In the genomic region with DNA sequence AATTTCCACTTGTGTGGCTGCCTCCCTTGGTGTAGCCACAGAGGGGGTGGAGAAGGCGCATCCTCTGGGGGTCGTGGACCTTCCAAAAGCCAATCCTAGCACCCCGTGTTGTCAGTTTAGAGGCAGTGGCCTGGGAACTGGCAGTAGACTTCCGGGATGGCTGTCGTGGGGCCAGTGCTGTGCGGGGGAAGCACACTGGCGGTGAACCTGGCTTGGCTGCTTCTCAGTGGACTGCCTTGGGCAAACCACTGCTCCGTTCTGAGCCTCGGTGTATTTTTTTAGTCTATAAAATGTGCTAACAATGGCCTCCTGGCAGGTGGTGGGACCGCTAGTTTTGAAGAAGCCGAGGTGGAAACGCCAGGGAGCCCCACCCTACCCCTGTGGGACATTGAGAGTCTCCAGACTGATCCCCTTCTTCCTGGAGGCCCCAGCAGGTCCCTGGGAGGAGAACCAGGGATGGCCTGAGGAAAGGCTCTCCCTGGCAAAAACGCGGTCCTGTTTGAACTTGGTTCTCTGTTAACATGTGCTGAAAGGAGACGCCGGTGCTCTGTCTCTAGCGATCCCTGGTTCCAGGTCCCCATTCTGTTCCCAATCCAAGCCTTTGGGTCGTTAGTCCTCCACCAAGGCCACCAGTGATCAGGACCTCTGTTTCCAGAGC, we compare ENCODE assay signal across 25 cellular contexts.
DNase-seq lines count a peak whose midpoint lies in the region; ATAC-seq and TF ChIP-seq lines count a peak whose summit lies in the region.
"Had no signal": no experiment of that assay in that cellular context is flagged by ENCODE, and none has a peak within 500 bp of the region (broad histone marks: within the 10 kb centered on the region; RNA-seq: fewer than 3 reads in every experiment).

No MANE protein-coding gene starts in this region.

- no peak for TF ChIP-seq CTCF in RWPE1 (conservative IDR thresholded peaks at IDR 0.05; ENCODE audit: low read depth)

- peak overlapping the region in 7 of 11 experiments; percentile 1 to 17 (median 6); a peak in 4 of 22 replicates for H3K9ac ChIP-seq in BLaER1 treated with 17β-estradiol and CSF1 and Interleukin-3, amounts not matched to agents 10 nM and 100 nM
- no peak overlapping the region for H3K9ac ChIP-seq in neuronal stem cell (ENCODE audit: low read depth, low read length, poor library complexity)

- H4K91ac ChIP-seq in neuronal stem cell (ENCODE audit: low read depth, low read length, poor library complexity) = no peak overlapping the region

- H3K9me3 ChIP-seq in BLaER1 treated with 17β-estradiol and CSF1 and Interleukin-3, amounts not matched to agents 10 nM and 100 nM (replicated peaks in 1 of 11) = no peaks in the 10 kb centered on the region
- H3K9me3 ChIP-seq in esophagus (ENCODE audit: control insufficient read depth in 2 of 2, insufficient read depth in 1 of 2, low read depth in 1 of 2, low read length in 1 of 2) (no peaks in the 10 kb centered on the region), neuronal stem cell (replicated peaks in 1 of 2; ENCODE audit: control insufficient read depth in 2 of 2, insufficient read depth in 1 of 2, low read depth in 1 of 2, low read length in 2 of 2) (no peaks in the 10 kb centered on the region)
- no peaks in the 10 kb centered on the region for H3K9me3 ChIP-seq in CD4-positive, alpha-beta memory T cell (ENCODE audit: control insufficient read depth in 1 of 2, low read length in 2 of 2)
- H3K9me3 ChIP-seq: BE2C, body of pancreas, SJCRH30 had no signal

- 51 to 68% methylated on average over 18 of the region's 18 CpGs for WGBS in esophagus, 2 donors
- WGBS in neuronal stem cell (ENCODE audit: extremely low coverage in 2 of 2, insufficient read length in 2 of 2, insufficient replicate concordance in 1 of 2), 2 donors = no CpG with 5 or more reads among the region's 18 CpGs

- no peaks in the 10 kb centered on the region for H3K36me3 Mint-ChIP-seq in activated naive CD4-positive, alpha-beta T cell treated with anti-CD3 and anti-CD28 coated beads for 36 hours (ENCODE audit: low read depth)
- peaks cover 0 to 4% of the 10 kb centered on the region in 2 donors for H3K36me3 Mint-ChIP-seq in CD4-positive, alpha-beta memory T cell

- peaks cover 6 to 85% (median 35%) of the 10 kb centered on the region in 11 experiments; a peak in 18 of 22 replicates for H3K36me3 ChIP-seq in BLaER1 treated with 17β-estradiol and CSF1 and Interleukin-3, amounts not matched to agents 10 nM and 100 nM
- H3K36me3 ChIP-seq in esophagus (ENCODE audit: control insufficient read depth in 2 of 2, insufficient read depth in 2 of 2, low read length in 1 of 2) = peaks cover 0 to 5% of the 10 kb centered on the region in 2 donors
- H3K36me3 ChIP-seq in neuronal stem cell (replicated peaks in 1 of 2; ENCODE audit: control insufficient read depth in 2 of 2, insufficient read depth in 2 of 2, low read length in 2 of 2) = no peaks in the 10 kb centered on the region
- H3K36me3 ChIP-seq in CD4-positive, alpha-beta memory T cell (ENCODE audit: insufficient read depth, low read length) = no peaks in the 10 kb centered on the region
- H3K36me3 ChIP-seq: BE2C, SJCRH30 had no signal

- no peak overlapping the region for H2BK15ac ChIP-seq in neuronal stem cell (ENCODE audit: low read length)

- POLR2A ChIA-PET in RWPE1 (lab: Yijun Ruan, JAX; ENCODE audit: low non-redundant PET) = no interaction called here
- POLR2A ChIA-PET in CD4-positive, alpha-beta memory T cell (lab: Charles Lee; ENCODE audit: partially characterized antibody) = no interaction called here

- peak overlapping the region in 4 of 11 experiments; percentile 3 to 26 (median 19); a peak in 3 of 22 replicates for H3K27ac ChIP-seq in BLaER1 treated with 17β-estradiol and CSF1 and Interleukin-3, amounts not matched to agents 10 nM and 100 nM
- H3K27ac ChIP-seq in RWPE1 = peak overlapping the region; percentile 37
- peak overlapping the region; percentile 2 to 53 for H3K27ac ChIP-seq in esophagus (ENCODE audit: low read depth in 2 of 2, low read length in 1 of 2)
- H3K27ac ChIP-seq in neuronal stem cell (replicated peaks; ENCODE audit: low read length) = no peak overlapping the region
- H3K27ac ChIP-seq in CD4-positive, alpha-beta memory T cell (ENCODE audit: low read depth, low read length) = no peak overlapping the region
- H3K27ac ChIP-seq: body of pancreas, SJCRH30 had no signal

- no peak overlapping the region for H2BK120ac ChIP-seq in neuronal stem cell (ENCODE audit: low read depth, low read length)

- intact Hi-C loops in activated naive CD4-positive, alpha-beta T cell treated with anti-CD3 and anti-CD28 coated beads for 36 hours (cut with micrococcal nuclease) = no loop called here
- intact Hi-C loops in CD4-positive, alpha-beta memory T cell (cut with micrococcal nuclease) = no loop called here

- H3K23ac ChIP-seq in neuronal stem cell (ENCODE audit: low read depth, low read length, poor library complexity) = no peak overlapping the region

- no peak for ATAC-seq in HG02852 (IDR thresholded peaks at IDR 0.05; ENCODE audit: unreplicated experiment)
- ATAC-seq: activated CD8-positive, alpha-beta T cell treated with anti-CD3 and anti-CD28 coated beads for 36 hours; activated naive CD8-positive, alpha-beta T cell treated with anti-CD3 and anti-CD28 coated beads, Interleukin-2, amount 50 U/mL, for 24 hours; body of pancreas; HCT116 had no signal

- H3K79me1 ChIP-seq in neuronal stem cell (ENCODE audit: low read depth, low read length) = peaks cover 5% of the 10 kb centered on the region

- H3K4ac ChIP-seq in neuronal stem cell (ENCODE audit: low read length) = no peak overlapping the region

- H2AFZ ChIP-seq in neuronal stem cell (ENCODE audit: low read length) = no peak overlapping the region

- no peak overlapping the region for H3K14ac ChIP-seq in neuronal stem cell (ENCODE audit: low read length)

- CTCF ChIA-PET in RWPE1 (lab: Yijun Ruan, JAX) = interaction anchor here (0.6 kb wide), 1 partner anchor 84 kb away, joined by 4 read pairs; no protein-coding TSS in a partner anchor
- CTCF ChIA-PET in activated naive CD4-positive, alpha-beta T cell treated with anti-CD3 and anti-CD28 coated beads for 36 hours (lab: Charles Lee) = no interaction called here
- CTCF ChIA-PET in CD4-positive, alpha-beta memory T cell (lab: Charles Lee; ENCODE audit: partially characterized antibody) = interaction anchor here (0.8 kb wide), 1 partner anchor 85 kb away, joined by 3 read pairs; no protein-coding TSS in a partner anchor

- no peak overlapping the region for H2BK5ac ChIP-seq in neuronal stem cell (ENCODE audit: low read length)

- H3K4me1 ChIP-seq in BLaER1 treated with 17β-estradiol and CSF1 and Interleukin-3, amounts not matched to agents 10 nM and 100 nM = peaks cover 22 to 44% (median 34%) of the 10 kb centered on the region in 10 experiments
- H3K4me1 ChIP-seq in esophagus (ENCODE audit: control insufficient read depth in 2 of 2, insufficient read depth in 2 of 2, low read length in 1 of 2) (peaks cover 14 to 38% of the 10 kb centered on the region in 2 donors), neuronal stem cell (ENCODE audit: control insufficient read depth in 2 of 2, insufficient read depth in 1 of 2, low read depth in 1 of 2, low read length in 2 of 2) (peaks cover 0 to 6% of the 10 kb centered on the region in 2 donors)
- no peaks in the 10 kb centered on the region for H3K4me1 ChIP-seq in CD4-positive, alpha-beta memory T cell (ENCODE audit: insufficient read depth, low read length)
- H3K4me1 ChIP-seq: BE2C, SJCRH30 had no signal

- H3K27me3 ChIP-seq in BLaER1 treated with 17β-estradiol and CSF1 and Interleukin-3, amounts not matched to agents 10 nM and 100 nM = no peaks in the 10 kb centered on the region
- H3K27me3 ChIP-seq in esophagus (ENCODE audit: control insufficient read depth in 1 of 2, insufficient read depth in 2 of 2, low read length in 2 of 2) (no peaks in the 10 kb centered on the region), neuronal stem cell (ENCODE audit: control insufficient read depth in 3 of 3, insufficient read depth in 3 of 3, low read depth in 1 of 3, low read length in 3 of 3) (no peaks in the 10 kb centered on the region)
- no peaks in the 10 kb centered on the region for H3K27me3 ChIP-seq in CD4-positive, alpha-beta memory T cell (ENCODE audit: insufficient read depth, low read length)
- H3K27me3 ChIP-seq: BE2C, body of pancreas, SJCRH30 had no signal

- no peak overlapping the region for H2AK5ac ChIP-seq in neuronal stem cell (ENCODE audit: low read depth, low read length)

- H3K4me2 ChIP-seq in BLaER1 treated with 17β-estradiol and CSF1 and Interleukin-3, amounts not matched to agents 10 nM and 100 nM = peak overlapping the region in 5 of 11 experiments; percentile 17 to 29 (median 22); a peak in 4 of 22 replicates
- no peak overlapping the region for H3K4me2 ChIP-seq in neuronal stem cell (ENCODE audit: insufficient read depth, low read length, poor library complexity, severe bottlenecking)

- no peak overlapping the region for H2BK12ac ChIP-seq in neuronal stem cell (ENCODE audit: low read length)

- H4K20me1 ChIP-seq in BLaER1 treated with 17β-estradiol and CSF1 and Interleukin-3, amounts not matched to agents 10 nM and 100 nM = peaks cover 100% of the 10 kb centered on the region in 11 experiments

- H3K27me3 Mint-ChIP-seq in activated naive CD4-positive, alpha-beta T cell treated with anti-CD3 and anti-CD28 coated beads for 36 hours (ENCODE audit: low read depth) = no peaks in the 10 kb centered on the region
- H3K27me3 Mint-ChIP-seq in CD4-positive, alpha-beta memory T cell = no peaks in the 10 kb centered on the region
- H3K27me3 Mint-ChIP-seq: activated CD8-positive, alpha-beta T cell treated with anti-CD3 and anti-CD28 coated beads for 36 hours; activated naive CD8-positive, alpha-beta T cell treated with anti-CD3 and anti-CD28 coated beads, Interleukin-2, amount 50 U/mL, for 24 hours had no signal

- no peak overlapping the region for H4K8ac ChIP-seq in neuronal stem cell (ENCODE audit: low read depth, low read length)

- DNase-seq in RWPE1 (ENCODE audit: low spot score) = no peak
- DNase-seq in neuronal stem cell (ENCODE audit: low spot score) = no peak
- no peak for DNase-seq in activated naive CD4-positive, alpha-beta T cell treated with anti-CD3 and anti-CD28 coated beads for 36 hours
- no peak for DNase-seq in CD4-positive, alpha-beta memory T cell
- no peak for DNase-seq in SIG-M5 (lab: John Stamatoyannopoulos, UW)
- DNase-seq: activated CD8-positive, alpha-beta T cell treated with anti-CD3 and anti-CD28 coated beads for 36 hours; activated effector memory CD4-positive, alpha-beta T cell treated with anti-CD3 and anti-CD28 coated beads, Interleukin-2, amount 50 U/mL, for 16 hours; activated naive CD8-positive, alpha-beta T cell treated with anti-CD3 and anti-CD28 coated beads, Interleukin-2, amount 50 U/mL, for 24 hours; activated T-cell treated with anti-CD3 and anti-CD28 coated beads for 4 hours; BE2C; body of pancreas; effector CD8-positive, alpha-beta T cell; MM.1S; NCI-H1417 treated with DMSO at 0.1 percent for 48 hours; NCI-H2081 treated with DMSO at 0.1 percent for 48 hours; NCI-H446 treated with DMSO at 0.1 percent for 48 hours; NK-92 treated with Interleukin-12 subunit alpha and Interleukin-12 subunit beta, amount 100 ng/mL, for 24 hours; occipital lobe; SJCRH30; small intestine; stimulated activated CD4-positive, alpha-beta T cell treated with anti-CD3 and anti-CD28 coated beads, Interleukin-2, amount 100 ng/mL, for 24 hours had no signal

- no peak overlapping the region for H3K4me3 Mint-ChIP-seq in activated naive CD4-positive, alpha-beta T cell treated with anti-CD3 and anti-CD28 coated beads for 36 hours
- no peak overlapping the region for H3K4me3 Mint-ChIP-seq in CD4-positive, alpha-beta memory T cell
- H3K4me3 Mint-ChIP-seq: activated CD8-positive, alpha-beta T cell treated with anti-CD3 and anti-CD28 coated beads for 36 hours; activated naive CD8-positive, alpha-beta T cell treated with anti-CD3 and anti-CD28 coated beads, Interleukin-2, amount 50 U/mL, for 24 hours had no signal

- H3K18ac ChIP-seq in neuronal stem cell (ENCODE audit: low read length) = peak overlapping the region; percentile 23

- H3K9me3 Mint-ChIP-seq in activated naive CD4-positive, alpha-beta T cell treated with anti-CD3 and anti-CD28 coated beads for 36 hours = no peaks in the 10 kb centered on the region
- H3K9me3 Mint-ChIP-seq in CD4-positive, alpha-beta memory T cell = no peaks in the 10 kb centered on the region
- H3K9me3 Mint-ChIP-seq: activated CD8-positive, alpha-beta T cell treated with anti-CD3 and anti-CD28 coated beads for 36 hours; activated naive CD8-positive, alpha-beta T cell treated with anti-CD3 and anti-CD28 coated beads, Interleukin-2, amount 50 U/mL, for 24 hours had no signal

- peaks cover 19% of the 10 kb centered on the region for H3K4me1 Mint-ChIP-seq in activated naive CD4-positive, alpha-beta T cell treated with anti-CD3 and anti-CD28 coated beads for 36 hours (ENCODE audit: low read depth)
- peaks cover 6 to 22% (median 15%) of the 10 kb centered on the region in 4 donors for H3K4me1 Mint-ChIP-seq in CD4-positive, alpha-beta memory T cell

- H3K4me3 ChIP-seq in BLaER1 treated with 17β-estradiol and CSF1 and Interleukin-3, amounts not matched to agents 10 nM and 100 nM = no peak overlapping the region
- H3K4me3 ChIP-seq in esophagus (ENCODE audit: low read depth in 1 of 2, low read length in 2 of 2) = no peak overlapping the region
- no peak overlapping the region for H3K4me3 ChIP-seq in neuronal stem cell (ENCODE audit: low read length in 2 of 2)
- H3K4me3 ChIP-seq in CD4-positive, alpha-beta memory T cell (ENCODE audit: low read length in 2 of 2) = no peak overlapping the region
- H3K4me3 ChIP-seq: body of pancreas, SJCRH30 had no signal

- no peak overlapping the region for H3K27ac Mint-ChIP-seq in activated naive CD4-positive, alpha-beta T cell treated with anti-CD3 and anti-CD28 coated beads for 36 hours
- peak overlapping the region in 1 of 7 donors; percentile 53 for H3K27ac Mint-ChIP-seq in CD4-positive, alpha-beta memory T cell
- H3K27ac Mint-ChIP-seq: activated CD8-positive, alpha-beta T cell treated with anti-CD3 and anti-CD28 coated beads for 36 hours; activated naive CD8-positive, alpha-beta T cell treated with anti-CD3 and anti-CD28 coated beads, Interleukin-2, amount 50 U/mL, for 24 hours had no signal

Comparison
In these comparisons a context has a peak if more than half of its experiments do, and no peak if none do; other contexts are left out.
1. H3K27ac ChIP-seq: peak in RWPE1 (single experiment) and esophagus (2 of 2); none in neuronal stem cell (single experiment) and CD4-positive, alpha-beta memory T cell (single experiment).